Comparison of ENCODE assay signal across 20 cellular contexts in the genomic region with DNA sequence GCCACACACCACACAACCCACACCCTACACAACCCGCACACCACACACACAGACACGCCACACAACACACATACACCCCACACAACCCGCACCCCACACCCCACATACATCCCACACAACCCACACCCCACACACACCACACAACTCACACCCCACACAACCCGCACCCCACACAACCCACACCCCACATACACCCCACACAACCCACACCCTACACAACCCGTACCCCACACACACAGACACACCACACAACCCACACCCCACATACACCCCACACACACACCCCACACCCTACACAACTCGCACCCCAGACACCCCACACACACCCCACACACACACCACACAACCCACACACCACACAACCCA.
DNase-seq lines count a peak whose midpoint lies in the region; ATAC-seq, FAIRE-seq and TF ChIP-seq lines count a peak whose summit lies in the region.
"Had no signal": no experiment of that assay in that cellular context is flagged by ENCODE, and none has a peak within 500 bp of the region (broad histone marks: within the 10 kb centered on the region; RNA-seq: fewer than 3 reads in every experiment).

No MANE protein-coding gene starts in this region.

- H3K4me2 ChIP-seq in HepG2 (ENCODE audit: low read depth, low read length), result no peak overlapping the region

- H3K4me1 ChIP-seq in HepG2 (ENCODE audit: insufficient read depth, low read length), result no peaks in the 10 kb centered on the region
- no peaks in the 10 kb centered on the region for H3K4me1 ChIP-seq in right lobe of liver
- no peaks in the 10 kb centered on the region for H3K4me1 ChIP-seq in tibial nerve
- no peaks in the 10 kb centered on the region for H3K4me1 ChIP-seq in left ventricle myocardium inferior
- H3K4me1 ChIP-seq: Peyer's patch had no signal

- H3K4me3 Mint-ChIP-seq in naive thymus-derived CD8-positive, alpha-beta T cell, result peak overlapping the region in 9 of 10 donors; percentile 42 to 84 (median 66)
- H3K4me3 Mint-ChIP-seq: activated naive CD4-positive, alpha-beta T cell treated with anti-CD3 and anti-CD28 coated beads, Interleukin-2, amount 10 ng/mL, durations not matched to agents 7 days and 5 days; activated T-cell treated with anti-CD3 and anti-CD28 coated beads, Interleukin-2, amount 50 U/mL, for 24 hours; H9; T-helper 2 cell treated with Interferon-gamma antibody and Interleukin-4, amounts not matched to agents 5 μg/mL and 100 μg/mL, for 36 hours; WTC11 had no signal

- POLR2A ChIA-PET in HepG2 (lab: Yijun Ruan, JAX), result no interaction called here
- POLR2A ChIA-PET in naive thymus-derived CD8-positive, alpha-beta T cell (lab: Charles Lee), result interaction anchor here (0.9 kb wide), 1 partner anchor 394 kb away, joined by 3 read pairs; no protein-coding TSS in a partner anchor

- no peak for TF ChIP-seq RAD21 in HepG2 (CRISPR knock-in tag; IDR thresholded peaks at IDR 0.05)

- WGBS in HepG2 (ENCODE audit: low lambda C conversion rate), result 54% methylated on average over 4 of the region's 6 CpGs
- 59% methylated on average over 4 of the region's 6 CpGs for WGBS in right lobe of liver (ENCODE audit: insufficient coverage, low coverage, low lambda C conversion rate, missing lambda C conversion rate)
- WGBS in tibial nerve, 2 donors, result 74 to 81% methylated on average over 6 of the region's 6 CpGs

- H3K4me3 ChIP-seq in HepG2 (replicated peaks in 1 of 3; ENCODE audit: insufficient read depth in 1 of 3, low read depth in 2 of 3, low read length in 3 of 3) (no peak overlapping the region), right lobe of liver (no peak overlapping the region), tibial nerve (no peak overlapping the region), left ventricle myocardium inferior (no peak overlapping the region)
- H3K4me3 ChIP-seq: Peyer's patch, SJCRH30 had no signal

- H3K27me3 Mint-ChIP-seq in naive thymus-derived CD8-positive, alpha-beta T cell, result peaks cover 7 to 18% (median 15%) of the 10 kb centered on the region in 5 donors

- no peak overlapping the region for H2AFZ ChIP-seq in HepG2 (ENCODE audit: low read length)

- TF ChIP-seq POLR2A in HepG2 (IDR thresholded peaks at IDR 0.05; ENCODE audit: insufficient read depth in 1 of 2, low read depth in 2 of 2, low read length in 2 of 2) (no peak), right lobe of liver (IDR thresholded peaks at IDR 0.05) (no peak), tibial nerve (IDR thresholded peaks at IDR 0.05) (no peak)

- intact Hi-C loops in HepG2 (cut with micrococcal nuclease; ENCODE audit: unreplicated experiment) (no loop called here), right lobe of liver (cut with DNase I) (no loop called here), left ventricle myocardium inferior (cut with micrococcal nuclease) (no loop called here)

- H3K9me3 ChIP-seq in HepG2 (ENCODE audit: low read length) (no peaks in the 10 kb centered on the region), right lobe of liver (no peaks in the 10 kb centered on the region), tibial nerve (peaks cover 0 to 12% (median 1%) of the 10 kb centered on the region in 4 donors), left ventricle myocardium inferior (replicated peaks) (peaks cover 4% of the 10 kb centered on the region)
- H3K9me3 ChIP-seq: Peyer's patch, SJCRH30 had no signal

- CTCF ChIA-PET in HepG2 (lab: Yijun Ruan, JAX; ENCODE audit: low intra/inter-chr PET ratio, low total read pairs), result no interaction called here

- ATAC-seq in HepG2 (no peak), right lobe of liver (no peak)
- ATAC-seq in naive thymus-derived CD8-positive, alpha-beta T cell, result no peak
- ATAC-seq: WTC11 had no signal

- H3K27ac ChIP-seq in HepG2 (ENCODE audit: extremely low read length, insufficient read depth, low read length), result no peak overlapping the region
- no peak overlapping the region for H3K27ac ChIP-seq in right lobe of liver
- 0 out of 2 replicates have a peak overlapping the region, but pooled peaks have one; percentile 52 for H3K27ac ChIP-seq in VCaP
- H3K27ac ChIP-seq in tibial nerve, result no peak overlapping the region
- H3K27ac ChIP-seq in left ventricle myocardium inferior (replicated peaks), result no peak overlapping the region
- H3K27ac ChIP-seq: Peyer's patch, SJCRH30 had no signal

- H4K20me1 ChIP-seq in HepG2 (ENCODE audit: insufficient read depth, low read length), result no peaks in the 10 kb centered on the region

- H3K4me1 Mint-ChIP-seq in naive thymus-derived CD8-positive, alpha-beta T cell, result peaks cover 12 to 18% (median 17%) of the 10 kb centered on the region in 4 donors
- H3K4me1 Mint-ChIP-seq: WTC11 had no signal

- H3K36me3 Mint-ChIP-seq in naive thymus-derived CD8-positive, alpha-beta T cell, result no peaks in the 10 kb centered on the region
- H3K36me3 Mint-ChIP-seq: activated naive CD4-positive, alpha-beta T cell treated with anti-CD3 and anti-CD28 coated beads, Interleukin-2, amount 10 ng/mL, durations not matched to agents 7 days and 5 days; IgD-negative memory B cell; WTC11 had no signal

- no peaks in the 10 kb centered on the region for H3K9me3 Mint-ChIP-seq in naive thymus-derived CD8-positive, alpha-beta T cell
- H3K9me3 Mint-ChIP-seq: activated naive CD4-positive, alpha-beta T cell treated with anti-CD3 and anti-CD28 coated beads, Interleukin-2, amount 10 ng/mL, durations not matched to agents 7 days and 5 days; activated T-cell treated with anti-CD3 and anti-CD28 coated beads, Interleukin-2, amount 50 U/mL, for 24 hours; T-helper 2 cell treated with Interferon-gamma antibody and Interleukin-4, amounts not matched to agents 5 μg/mL and 100 μg/mL, for 36 hours had no signal

- TF ChIP-seq EP300 in HepG2 (IDR thresholded peaks at IDR 0.05; ENCODE audit: low read depth in 2 of 2, low read length in 2 of 2) (no peak), HepG2 (CRISPR knock-in tag; IDR thresholded peaks at IDR 0.05; ENCODE audit: borderline replicate concordance) (no peak), tibial nerve (IDR thresholded peaks at IDR 0.05) (no peak)

- H3K36me3 ChIP-seq in HepG2 (replicated peaks in 1 of 2; ENCODE audit: control insufficient read depth in 1 of 2, insufficient read depth in 2 of 2, low read length in 2 of 2), result no peaks in the 10 kb centered on the region
- no peaks in the 10 kb centered on the region for H3K36me3 ChIP-seq in right lobe of liver
- no peaks in the 10 kb centered on the region for H3K36me3 ChIP-seq in tibial nerve
- no peaks in the 10 kb centered on the region for H3K36me3 ChIP-seq in left ventricle myocardium inferior
- H3K36me3 ChIP-seq: Peyer's patch, SJCRH30 had no signal

- no peak for TF ChIP-seq CTCF in HepG2 (CRISPR knock-in tag; IDR thresholded peaks at IDR 0.05)
- no peak for TF ChIP-seq CTCF in right lobe of liver (IDR thresholded peaks at IDR 0.05)
- no peak for TF ChIP-seq CTCF in VCaP (conservative IDR thresholded peaks at IDR 0.05)
- no peak for TF ChIP-seq CTCF in tibial nerve (IDR thresholded peaks at IDR 0.05)
- no peak for TF ChIP-seq CTCF in left ventricle myocardium inferior (IDR thresholded peaks at IDR 0.05; ENCODE audit: borderline replicate concordance)

- no peak overlapping the region for H3K9ac ChIP-seq in HepG2 (ENCODE audit: insufficient read depth, low read depth, low read length)

- H3K27me3 ChIP-seq in HepG2 (ENCODE audit: control insufficient read depth in 1 of 2, insufficient read depth in 2 of 2, low read length in 2 of 2) (peaks cover 5 to 28% of the 10 kb centered on the region in 2 experiments; a peak in 4 of 5 replicates), right lobe of liver (no peaks in the 10 kb centered on the region), tibial nerve (peaks cover 0 to 32% of the 10 kb centered on the region in 2 donors), left ventricle myocardium inferior (ENCODE audit: low read depth) (peaks cover 72% of the 10 kb centered on the region)
- H3K27me3 ChIP-seq: Peyer's patch, SJCRH30 had no signal

- FAIRE-seq in HepG2 (lab: Jason Lieb, UNC), result no peak
- FAIRE-seq: frontal cortex had no signal

- H3K79me2 ChIP-seq in HepG2 (ENCODE audit: insufficient read depth, low read length), result no peaks in the 10 kb centered on the region

- BruUV-seq in HepG2 (replicated peaks; lab: Mats Ljungman, UMichigan), result no TSS peak

- in situ Hi-C loops in HepG2 (cut with HindIII; ENCODE audit: extremely low pct_ligation_motif_present, low pct_unique_long_range_greater_than_20kb), result no loop called here

- peak overlapping the region in 7 of 10 donors; percentile 53 to 87 (median 63) for H3K27ac Mint-ChIP-seq in naive thymus-derived CD8-positive, alpha-beta T cell
- H3K27ac Mint-ChIP-seq: activated naive CD4-positive, alpha-beta T cell treated with anti-CD3 and anti-CD28 coated beads, Interleukin-2, amount 10 ng/mL, durations not matched to agents 7 days and 5 days; activated T-cell treated with anti-CD3 and anti-CD28 coated beads, Interleukin-2, amount 50 U/mL, for 24 hours; H9; T-helper 2 cell treated with Interferon-gamma antibody and Interleukin-4, amounts not matched to agents 5 μg/mL and 100 μg/mL, for 36 hours; WTC11 had no signal

- no peak for DNase-seq in HepG2 (ENCODE audit: low spot score)
- DNase-seq in right lobe of liver, result no peak
- no peak for DNase-seq in naive thymus-derived CD8-positive, alpha-beta T cell
- DNase-seq in NCI-H69 (lab: John Stamatoyannopoulos, UW), result no peak
- no peak for DNase-seq in tibial nerve (ENCODE audit: low spot score in 2 of 2)
- DNase-seq in activated CD4-positive, alpha-beta T cell treated with anti-CD3 and anti-CD28 coated beads, Interleukin-2, amount 50 U/mL, for 48 hours, result no peak
- DNase-seq in left ventricle myocardium inferior, result no peak
- DNase-seq: cerebellar nuclear complex; H9; NCI-H446; stimulated activated CD4-positive, alpha-beta T cell treated with anti-CD3 and anti-CD28 coated beads, Interleukin-12 subunit alpha, Interleukin-12 subunit beta, amount 100 ng/mL, for 4 hours had no signal
